In genomic region chr1:4481451-4481850, GRCh38 we compare ENCODE assay signal across 10 cellular contexts.
"Had no signal": no experiment of that assay in that cellular context is flagged by ENCODE, and none has a peak within 500 bp of the region (broad histone marks: within the 10 kb centered on the region; RNA-seq: fewer than 3 reads in every experiment).

No MANE protein-coding gene starts in this region.

- H3K27ac ChIP-seq: HL-60, KMS-11 had no signal

- H3K27ac Mint-ChIP-seq: GM23338, HFFc6, IgD-negative memory B cell had no signal

- H3K4me3 ChIP-seq: GM23338, HAP-1 had no signal

- H3K4me3 Mint-ChIP-seq: GM23338, HFFc6, IgD-negative memory B cell had no signal

- H3K4me2 ChIP-seq: GM23338, KMS-11 had no signal

- H3K4me1 Mint-ChIP-seq: GM23338, IgD-negative memory B cell had no signal

- H3K9ac ChIP-seq: KMS-11 had no signal

- H3K36me3 ChIP-seq: HAP-1 had no signal

- H3K4me1 ChIP-seq: HAP-1 had no signal

- DNase-seq: H7, HFFc6, KBM-7 had no signal

- ATAC-seq: GM23338, HCT116, HepG2 had no signal

- H2AFZ ChIP-seq: GM23338 had no signal

- H3K9me3 ChIP-seq: HAP-1 had no signal
